Comparison of ENCODE assay signal across 20 cellular contexts in the genomic region with DNA sequence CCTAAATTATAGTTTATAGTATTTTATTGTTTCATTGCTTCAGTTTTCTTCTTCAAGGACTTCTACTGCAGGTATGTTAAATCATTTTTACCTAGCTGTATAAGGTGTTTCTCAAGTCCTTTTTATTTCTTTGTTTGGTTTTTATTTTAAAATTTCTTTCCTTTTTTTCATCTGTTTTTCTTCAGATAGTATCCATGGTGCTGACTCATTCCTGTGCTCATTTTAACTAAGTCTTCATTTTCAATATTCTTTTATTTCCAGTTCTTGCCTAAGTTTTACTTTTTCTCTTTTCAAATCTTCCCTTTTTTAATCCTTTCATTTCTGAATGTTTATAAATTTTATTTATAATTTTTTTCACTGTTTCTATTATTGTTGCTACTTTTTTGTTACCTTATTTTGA.
"Had no signal": no experiment of that assay in that cellular context is flagged by ENCODE, and none has a peak within 500 bp of the region (broad histone marks: within the 10 kb centered on the region; RNA-seq: fewer than 3 reads in every experiment).

No MANE protein-coding gene starts in this region.

- H3K9me3 Mint-ChIP-seq: activated CD4-positive, alpha-beta T cell treated with anti-CD3 and anti-CD28 coated beads, Interleukin-2, amount 10 ng/mL, durations not matched to agents 24 days and 14 days; activated CD8-positive, alpha-beta T cell treated with anti-CD3 and anti-CD28 coated beads for 36 hours; activated naive CD8-positive, alpha-beta T cell treated with anti-CD3 and anti-CD28 coated beads for 36 hours; central memory CD8-positive, alpha-beta T cell; endodermal cell; memory B cell; natural killer cell treated with Interleukin-12 subunit alpha and Interleukin-12 subunit beta and Interleukin-15 and Interleukin-18, amount 100 ng/mL, for 72 hours had no signal

- H3K27me3 Mint-ChIP-seq: activated CD4-positive, alpha-beta T cell treated with anti-CD3 and anti-CD28 coated beads, Interleukin-2, amount 10 ng/mL, durations not matched to agents 24 days and 14 days; activated CD8-positive, alpha-beta T cell treated with anti-CD3 and anti-CD28 coated beads for 36 hours; activated naive CD8-positive, alpha-beta T cell treated with anti-CD3 and anti-CD28 coated beads for 36 hours; central memory CD8-positive, alpha-beta T cell; memory B cell; natural killer cell treated with Interleukin-12 subunit alpha and Interleukin-12 subunit beta and Interleukin-15 and Interleukin-18, amount 100 ng/mL, for 72 hours had no signal

- H3K27ac Mint-ChIP-seq: activated CD4-positive, alpha-beta T cell treated with anti-CD3 and anti-CD28 coated beads, Interleukin-2, amount 10 ng/mL, durations not matched to agents 24 days and 14 days; activated CD8-positive, alpha-beta T cell treated with anti-CD3 and anti-CD28 coated beads for 36 hours; activated naive CD8-positive, alpha-beta T cell treated with anti-CD3 and anti-CD28 coated beads for 36 hours; endodermal cell; memory B cell; natural killer cell treated with Interleukin-12 subunit alpha and Interleukin-12 subunit beta and Interleukin-15 and Interleukin-18, amount 100 ng/mL, for 72 hours had no signal

- DNase-seq: activated CD4-positive, alpha-beta T cell treated with anti-CD3 and anti-CD28 coated beads, Interleukin-2, amount 10 ng/mL, durations not matched to agents 24 days and 14 days; activated CD8-positive, alpha-beta T cell treated with anti-CD3 and anti-CD28 coated beads for 36 hours; activated gamma-delta T cell; activated naive CD8-positive, alpha-beta T cell treated with anti-CD3 and anti-CD28 coated beads for 36 hours; activated T-cell treated with anti-CD3 and anti-CD28 coated beads, Interleukin-2, amount 50 U/mL, for 1 hour; amniotic stem cell; cortex of kidney; endodermal cell; foreskin keratinocyte; hippocampal formation; left cardiac atrium; SK-N-SH; spleen; stimulated activated CD4-positive, alpha-beta T cell treated with anti-CD3 and anti-CD28 coated beads, Interleukin-4, amount 100 ng/mL, for 1 hour; stimulated activated naive CD4-positive, alpha-beta T cell treated with Interleukin-2 at 50 U/mL for 16 hours; upper lobe of right lung had no signal

- H3K36me3 Mint-ChIP-seq: natural killer cell treated with Interleukin-12 subunit alpha and Interleukin-12 subunit beta and Interleukin-15 and Interleukin-18, amount 100 ng/mL, for 72 hours had no signal

- H3K4me3 Mint-ChIP-seq: activated CD4-positive, alpha-beta T cell treated with anti-CD3 and anti-CD28 coated beads, Interleukin-2, amount 10 ng/mL, durations not matched to agents 24 days and 14 days; activated CD8-positive, alpha-beta T cell treated with anti-CD3 and anti-CD28 coated beads for 36 hours; activated naive CD8-positive, alpha-beta T cell treated with anti-CD3 and anti-CD28 coated beads for 36 hours; central memory CD8-positive, alpha-beta T cell; endodermal cell; memory B cell; natural killer cell treated with Interleukin-12 subunit alpha and Interleukin-12 subunit beta and Interleukin-15 and Interleukin-18, amount 100 ng/mL, for 72 hours had no signal

- ATAC-seq: activated CD4-positive, CD25-positive, alpha-beta regulatory T cell treated with anti-CD3 and anti-CD28 coated beads, Interleukin-2, amount 50 U/mL, for 24 hours; activated CD8-positive, alpha-beta T cell treated with anti-CD3 and anti-CD28 coated beads for 36 hours; foreskin keratinocyte; left cardiac atrium; natural killer cell treated with Interleukin-12 subunit alpha and Interleukin-12 subunit beta and Interleukin-15 and Interleukin-18, amount 100 ng/mL, for 72 hours; upper lobe of right lung had no signal
